Comparison of ENCODE assay signal across 24 cellular contexts in genomic region chr10:51489009-51489408, GRCh38.
"Had no signal": no experiment of that assay in that cellular context is flagged by ENCODE, and none has a peak within 500 bp of the region (broad histone marks: within the 10 kb centered on the region; RNA-seq: fewer than 3 reads in every experiment).

No MANE protein-coding gene starts in this region.

- H3K27ac Mint-ChIP-seq: dendritic cell treated with granulocyte-macrophage colony-stimulating factor and Interleukin-4, amounts not matched to agents 40 ng/mL and 50 ng/mL, for 4 days; effector memory CD8-positive, alpha-beta T cell; endodermal cell; immature natural killer cell had no signal

- H3K27ac ChIP-seq: epithelial cell of prostate, esophagus squamous epithelium, gastrocnemius medialis, heart right ventricle, left lung, lower lobe of right lung had no signal

- H3K4me1 ChIP-seq: esophagus squamous epithelium, gastrocnemius medialis, heart right ventricle, left lung, lower lobe of right lung had no signal

- H3K4me3 Mint-ChIP-seq: dendritic cell treated with granulocyte-macrophage colony-stimulating factor and Interleukin-4, amounts not matched to agents 40 ng/mL and 50 ng/mL, for 4 days; effector memory CD8-positive, alpha-beta T cell; endodermal cell; immature natural killer cell had no signal

- H3K27me3 ChIP-seq: esophagus squamous epithelium, gastrocnemius medialis, heart right ventricle, left lung had no signal

- ATAC-seq: effector memory CD8-positive, alpha-beta T cell; esophagus mucosa; gastrocnemius medialis; heart right ventricle; left lung; left ventricle myocardium superior; lower lobe of right lung had no signal

- H3K9me3 Mint-ChIP-seq: dendritic cell treated with granulocyte-macrophage colony-stimulating factor and Interleukin-4, amounts not matched to agents 40 ng/mL and 50 ng/mL, for 4 days; effector memory CD8-positive, alpha-beta T cell; endodermal cell had no signal

- DNase-seq: cortex of kidney; effector CD8-positive, alpha-beta T cell; effector memory CD8-positive, alpha-beta T cell; endodermal cell; erythroblast; esophagus squamous epithelium; foreskin fibroblast; foreskin melanocyte; gastrocnemius medialis; glutamatergic neuron; head of caudate nucleus; heart right ventricle; hypothalamus; immature natural killer cell; islet precursor cell; kidney; kidney glomerular epithelial cell; left lung; left ventricle myocardium superior; lower lobe of right lung; mesenchymal stem cell had no signal

- H3K36me3 Mint-ChIP-seq: immature natural killer cell had no signal

- H3K27me3 Mint-ChIP-seq: dendritic cell treated with granulocyte-macrophage colony-stimulating factor and Interleukin-4, amounts not matched to agents 40 ng/mL and 50 ng/mL, for 4 days; effector memory CD8-positive, alpha-beta T cell had no signal

- H3K4me1 Mint-ChIP-seq: immature natural killer cell had no signal

- H3K36me3 ChIP-seq: esophagus squamous epithelium, gastrocnemius medialis, heart right ventricle, left lung, lower lobe of right lung had no signal

- H3K4me3 ChIP-seq: esophagus squamous epithelium, gastrocnemius medialis, heart right ventricle, left lung, lower lobe of right lung had no signal

- H3K9me3 ChIP-seq: esophagus squamous epithelium, gastrocnemius medialis, heart right ventricle, left lung, lower lobe of right lung had no signal
